ENCODE assay signal across 7 cellular contexts in the genomic region with DNA sequence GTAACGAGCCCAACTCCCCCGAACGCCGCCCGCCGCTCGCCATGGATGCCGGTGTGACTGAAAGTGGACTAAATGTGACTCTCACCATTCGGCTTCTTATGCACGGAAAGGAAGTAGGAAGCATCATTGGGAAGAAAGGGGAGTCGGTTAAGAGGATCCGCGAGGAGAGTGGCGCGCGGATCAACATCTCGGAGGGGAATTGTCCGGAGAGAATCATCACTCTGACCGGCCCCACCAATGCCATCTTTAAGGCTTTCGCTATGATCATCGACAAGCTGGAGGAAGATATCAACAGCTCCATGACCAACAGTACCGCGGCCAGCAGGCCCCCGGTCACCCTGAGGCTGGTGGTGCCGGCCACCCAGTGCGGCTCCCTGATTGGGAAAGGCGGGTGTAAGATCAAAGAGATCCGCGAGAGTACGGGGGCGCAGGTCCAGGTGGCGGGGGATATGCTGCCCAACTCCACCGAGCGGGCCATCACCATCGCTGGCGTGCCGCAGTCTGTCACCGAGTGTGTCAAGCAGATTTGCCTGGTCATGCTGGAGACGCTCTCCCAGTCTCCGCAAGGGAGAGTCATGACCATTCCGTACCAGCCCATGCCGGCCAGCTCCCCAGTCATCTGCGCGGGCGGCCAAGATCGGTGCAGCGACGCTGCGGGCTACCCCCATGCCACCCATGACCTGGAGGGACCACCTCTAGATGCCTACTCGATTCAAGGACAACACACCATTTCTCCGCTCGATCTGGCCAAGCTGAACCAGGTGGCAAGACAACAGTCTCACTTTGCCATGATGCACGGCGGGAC. TPM values are rescaled to one million over a fixed set of nuclear protein-coding genes. Genes with fewer than 3 reads are reported as not detected.
DNase-seq lines count a peak whose midpoint lies in the region; ATAC-seq, FAIRE-seq and TF ChIP-seq lines count a peak whose summit lies in the region.

No MANE protein-coding gene starts in this region.

- H4K20me1 ChIP-seq in endothelial cell of umbilical vein (replicated peaks; ENCODE audit: control insufficient read depth, extremely low read depth, insufficient read depth, low read length): no peaks in the 10 kb centered on the region

- H3K4me3 ChIP-seq in endothelial cell of umbilical vein (replicated peaks in 1 of 3; ENCODE audit: insufficient read depth in 1 of 3, low read depth in 1 of 3, low read length in 3 of 3) (peak overlapping the region; percentile 90 to 93 (median 91)), mucosa of descending colon (peak overlapping the region; percentile 69), stomach smooth muscle (ENCODE audit: low read length in 2 of 2) (peak overlapping the region; percentile 63 to 98)

- TF ChIP-seq POLR2A in endothelial cell of umbilical vein (IDR thresholded peaks at IDR 0.05; ENCODE audit: low read depth, low read length): no peak

- peak; percentile 0 for ATAC-seq in activated CD8-positive, alpha-beta T cell treated with anti-CD3 and anti-CD28 coated beads for 36 hours
- ATAC-seq in mucosa of descending colon: peak; percentile 12
- no peak for ATAC-seq in GM18502 (IDR thresholded peaks at IDR 0.05; ENCODE audit: poor library complexity, unreplicated experiment)

- TF ChIP-seq CTCF in GM10266 (IDR thresholded peaks at IDR 0.05; ENCODE audit: control insufficient read depth, insufficient read depth, low read depth, missing control alignments) (peak; percentile 23), endothelial cell of umbilical vein (IDR thresholded peaks at IDR 0.05; ENCODE audit: extremely low read depth in 1 of 2, insufficient read depth in 1 of 2, low read depth in 1 of 2, low read length in 2 of 2) (no peak), mucosa of descending colon (IDR thresholded peaks at IDR 0.05) (no peak)
- TF ChIP-seq CTCF in activated CD8-positive, alpha-beta T cell treated with anti-CD3 and anti-CD28 coated beads for 36 hours (IDR thresholded peaks at IDR 0.05): no peak

- intact Hi-C loops in activated CD8-positive, alpha-beta T cell treated with anti-CD3 and anti-CD28 coated beads for 36 hours (cut with micrococcal nuclease): loop anchor here (2.0 to 5.0 kb wide), 2 partner anchors 103 to 176 kb away; a partner anchor contains a TSS
- intact Hi-C loops in endothelial cell of umbilical vein (cut with micrococcal nuclease): loop anchor here (1.0 to 5.0 kb wide), 6 partner anchors 36 to 205 kb away; a partner anchor contains a TSS
- intact Hi-C loops in mucosa of descending colon (cut with DNase I, micrococcal nuclease): loop anchor here (5.0 kb wide), 1 partner anchor 54 kb away; no protein-coding TSS in a partner anchor

- no peak overlapping the region for H2AFZ ChIP-seq in endothelial cell of umbilical vein (ENCODE audit: low read depth, low read length)

- peaks cover 29% of the 10 kb centered on the region for H3K4me1 ChIP-seq in endothelial cell of umbilical vein (ENCODE audit: control insufficient read depth, extremely low read depth, insufficient read depth, low read length)
- peaks cover 37% of the 10 kb centered on the region for H3K4me1 ChIP-seq in mucosa of descending colon (ENCODE audit: low read depth)
- H3K4me1 ChIP-seq in stomach smooth muscle (ENCODE audit: control insufficient read depth, insufficient read depth, low read length): peaks cover 36% of the 10 kb centered on the region

- peak overlapping the region; percentile 98 for H3K27ac Mint-ChIP-seq in activated CD8-positive, alpha-beta T cell treated with anti-CD3 and anti-CD28 coated beads for 36 hours

- peak; percentile 49 for FAIRE-seq in endothelial cell of umbilical vein (lab: Jason Lieb, UNC)

- H3K27ac ChIP-seq in endothelial cell of umbilical vein (ENCODE audit: insufficient read depth, low read depth, low read length) (peak overlapping the region; percentile 90), stomach smooth muscle (ENCODE audit: low read length) (peak overlapping the region; percentile 100)

- no peaks in the 10 kb centered on the region for H3K27me3 ChIP-seq in endothelial cell of umbilical vein (ENCODE audit: control insufficient read depth in 2 of 2, insufficient read depth in 2 of 2, low read length in 2 of 2)
- H3K27me3 ChIP-seq in stomach smooth muscle (ENCODE audit: control insufficient read depth in 1 of 2, insufficient read depth in 2 of 2, low read length in 2 of 2): no peaks in the 10 kb centered on the region

- H3K9me3 ChIP-seq in endothelial cell of umbilical vein (replicated peaks; ENCODE audit: control insufficient read depth, insufficient read depth, low read length) (no peaks in the 10 kb centered on the region), mucosa of descending colon (no peaks in the 10 kb centered on the region), stomach smooth muscle (ENCODE audit: control insufficient read depth in 2 of 2, low read length in 2 of 2) (no peaks in the 10 kb centered on the region)

- peak overlapping the region; percentile 94 for H3K9ac ChIP-seq in endothelial cell of umbilical vein (replicated peaks; ENCODE audit: extremely low read depth, insufficient read depth, low read length)
- H3K9ac ChIP-seq in stomach smooth muscle (ENCODE audit: low read length in 2 of 2): peak overlapping the region; percentile 86 to 98

- POLR2A ChIA-PET in activated CD8-positive, alpha-beta T cell treated with anti-CD3 and anti-CD28 coated beads for 36 hours (lab: Charles Lee): interaction anchor here (0.7 to 28.8 kb wide), 13 partner anchors 9 to 346 kb away, joined by 3 to 955 read pairs (median 10); a partner anchor contains a TSS
- POLR2A ChIA-PET in endothelial cell of umbilical vein (lab: Charles Lee): interaction anchor here (0.6 to 3.1 kb wide), 6 partner anchors 36 to 174 kb away, joined by 3 to 15 read pairs (median 5); a partner anchor contains a TSS

- peaks cover 27% of the 10 kb centered on the region for H3K79me2 ChIP-seq in endothelial cell of umbilical vein (ENCODE audit: control insufficient read depth, insufficient read depth, low read length)

- peaks cover 52% of the 10 kb centered on the region for H3K4me1 Mint-ChIP-seq in activated CD8-positive, alpha-beta T cell treated with anti-CD3 and anti-CD28 coated beads for 36 hours (ENCODE audit: low read depth)

- H3K4me3 Mint-ChIP-seq in activated CD8-positive, alpha-beta T cell treated with anti-CD3 and anti-CD28 coated beads for 36 hours: peak overlapping the region; percentile 99

- peaks cover 5 to 10% of the 10 kb centered on the region in 2 experiments for H3K36me3 ChIP-seq in endothelial cell of umbilical vein (ENCODE audit: control insufficient read depth in 2 of 2, extremely low read depth in 1 of 2, insufficient read depth in 2 of 2, low read length in 2 of 2)
- H3K36me3 ChIP-seq in mucosa of descending colon (ENCODE audit: low read depth): peaks cover 5% of the 10 kb centered on the region
- peaks cover 15% of the 10 kb centered on the region in 2 donors for H3K36me3 ChIP-seq in stomach smooth muscle (ENCODE audit: control insufficient read depth in 2 of 2, insufficient read depth in 2 of 2, low read length in 2 of 2)

- BruUV-seq in endothelial cell of umbilical vein (replicated peaks; lab: Mats Ljungman, UMichigan): TSS peak; percentile 55

- H3K9me3 Mint-ChIP-seq in activated CD8-positive, alpha-beta T cell treated with anti-CD3 and anti-CD28 coated beads for 36 hours: peaks cover 3% of the 10 kb centered on the region

- dilution Hi-C loops in endothelial cell of umbilical vein (cut with MboI; ENCODE audit: extremely low pct_ligation_motif_present, low sequenced_read_pairs): no loop called here

- DNase-seq in GM10266 (ENCODE audit: extremely low spot score) (no peak), LoVo (ENCODE audit: low spot score) (peak; percentile 37), endothelial cell of umbilical vein (ENCODE audit: low read depth, low spot score) (peak; percentile 61), mucosa of descending colon (peak; percentile 61 to 80 (median 73))
- peak; percentile 69 for DNase-seq in activated CD8-positive, alpha-beta T cell treated with anti-CD3 and anti-CD28 coated beads for 36 hours

- CTCF ChIA-PET in activated CD8-positive, alpha-beta T cell treated with anti-CD3 and anti-CD28 coated beads for 36 hours (lab: Charles Lee): interaction anchor here (0.9 to 15.2 kb wide), 5 partner anchors 11 to 174 kb away, joined by 3 to 215 read pairs (median 4); a partner anchor contains a TSS
- CTCF ChIA-PET in endothelial cell of umbilical vein (lab: Charles Lee): interaction anchor here (0.6 to 3.8 kb wide), 2 partner anchors 17 to 121 kb away, joined by 5 to 22 read pairs; no protein-coding TSS in a partner anchor

- H3K27me3 Mint-ChIP-seq in activated CD8-positive, alpha-beta T cell treated with anti-CD3 and anti-CD28 coated beads for 36 hours: no peaks in the 10 kb centered on the region

- H3K36me3 Mint-ChIP-seq in activated CD8-positive, alpha-beta T cell treated with anti-CD3 and anti-CD28 coated beads for 36 hours (ENCODE audit: low read depth): peaks cover 67% of the 10 kb centered on the region

- H3K4me2 ChIP-seq in endothelial cell of umbilical vein (ENCODE audit: insufficient read depth, low read length): peak overlapping the region; percentile 98

- H3K9me1 ChIP-seq in endothelial cell of umbilical vein (replicated peaks; ENCODE audit: control insufficient read depth, extremely low read depth, insufficient read depth, low read length): no peaks in the 10 kb centered on the region

TF ChIP-seq in endothelial cell of umbilical vein, 7 proteins besides CTCF, POLR2A, EP300 and RAD21:
- peak; percentile 52 for TF ChIP-seq POLR2AphosphoS5 (IDR thresholded peaks at IDR 0.05; ENCODE audit: insufficient read depth, low read depth, low read length)
- no peak for TF ChIP-seq FOS (IDR thresholded peaks at IDR 0.05; ENCODE audit: borderline replicate concordance, insufficient read depth, low read length)

RNA-seq across cellular contexts. Expression of a gene that starts 0.6 kb away (rescaled TPM):
- 100 to 1,000 TPM; 470 to 489 TPM for total RNA-seq in activated CD8-positive, alpha-beta T cell treated with anti-CD3 and anti-CD28 coated beads for 36 hours
- total RNA-seq in endothelial cell of umbilical vein (342 and 360 TPM in 2 replicates), mucosa of descending colon (100 to 1,000 TPM; 243 to 383 (median 266) TPM)
- polyA plus RNA-seq in endothelial cell of umbilical vein: 181 and 196 TPM in 2 replicates
- polyA plus RNA-seq in endothelial cell of umbilical vein (2011; cell fraction: cytosol; rRNA removed): 162 and 170 TPM in 2 replicates
- 77.1 and 86.7 TPM in 2 replicates for polyA plus RNA-seq in endothelial cell of umbilical vein (2011; cell fraction: nucleus; rRNA removed)
- polyA plus RNA-seq in endothelial cell of umbilical vein (2012): 304 and 311 TPM in 2 replicates
- polyA minus RNA-seq in endothelial cell of umbilical vein: 98.7 and 112 TPM in 2 replicates
- polyA minus RNA-seq in endothelial cell of umbilical vein (2011; cell fraction: cytosol; rRNA and poly(A)+ RNA removed): 89.6 TPM
- polyA minus RNA-seq in endothelial cell of umbilical vein (2011; cell fraction: nucleus; rRNA and poly(A)+ RNA removed): 37.1 and 39.4 TPM in 2 replicates
